In genomic region chr1:69911301-69911801, GRCh38 we compare ENCODE assay signal across 11 cellular contexts.
A peak's percentile ranks its signal among the peaks of the same experiment; 100 is the strongest.
DNase-seq lines count a peak whose midpoint lies in the region; ATAC-seq and TF ChIP-seq lines count a peak whose summit lies in the region.
"Had no signal": no experiment of that assay in that cellular context is flagged by ENCODE, and none has a peak within 500 bp of the region (broad histone marks: within the 10 kb centered on the region; RNA-seq: fewer than 3 reads in every experiment).

No MANE protein-coding gene starts in this region.

- H3K4me1 ChIP-seq in left ventricle myocardium inferior, result peaks cover 18% of the 10 kb centered on the region

- DNase-seq in left cardiac atrium (no peak), left ventricle myocardium inferior (no peak), fibroblast of the conjunctiva (ENCODE audit: low read depth) (peak; percentile 75), dorsolateral prefrontal cortex (no peak)
- no peak for DNase-seq in activated naive CD4-positive, alpha-beta T cell treated with anti-CD3 and anti-CD28 coated beads, Interleukin-2, amount 50 U/mL, for 72 hours (ENCODE audit: low spot score in 2 of 2)
- no peak for DNase-seq in stimulated activated CD4-positive, alpha-beta T cell treated with anti-CD3 and anti-CD28 coated beads, Interleukin-4, amount 100 ng/mL, for 4 hours
- DNase-seq: ACHN, NCI-H1436, transverse colon had no signal

- H3K27me3 ChIP-seq in left ventricle myocardium inferior (ENCODE audit: low read depth), result no peaks in the 10 kb centered on the region
- H3K27me3 ChIP-seq in dorsolateral prefrontal cortex, result no peaks in the 10 kb centered on the region
- H3K27me3 ChIP-seq: transverse colon had no signal

- no peak overlapping the region for H3K27ac Mint-ChIP-seq in activated naive CD4-positive, alpha-beta T cell treated with anti-CD3 and anti-CD28 coated beads, Interleukin-2, amount 50 U/mL, for 72 hours

- H3K9me3 Mint-ChIP-seq in activated naive CD4-positive, alpha-beta T cell treated with anti-CD3 and anti-CD28 coated beads, Interleukin-2, amount 50 U/mL, for 72 hours, result peaks cover 0 to 6% of the 10 kb centered on the region in 2 donors

- no peaks in the 10 kb centered on the region for H3K9me3 ChIP-seq in left ventricle myocardium inferior (replicated peaks)
- H3K9me3 ChIP-seq: transverse colon had no signal

- intact Hi-C loops in left cardiac atrium (cut with DNase I), result no loop called here
- intact Hi-C loops in left ventricle myocardium inferior (cut with micrococcal nuclease), result no loop called here
- intact Hi-C loops in dorsolateral prefrontal cortex (cut with DNase I), result no loop called here

- no peak overlapping the region for H3K27ac ChIP-seq in left ventricle myocardium inferior (replicated peaks)
- no peak overlapping the region for H3K27ac ChIP-seq in dorsolateral prefrontal cortex
- H3K27ac ChIP-seq: transverse colon had no signal

- H3K4me3 ChIP-seq in left ventricle myocardium inferior, result no peak overlapping the region
- no peak overlapping the region for H3K4me3 ChIP-seq in dorsolateral prefrontal cortex
- H3K4me3 ChIP-seq: transverse colon had no signal

- no peak for TF ChIP-seq CTCF in left ventricle myocardium inferior (IDR thresholded peaks at IDR 0.05; ENCODE audit: borderline replicate concordance)
- TF ChIP-seq CTCF in dorsolateral prefrontal cortex (IDR thresholded peaks at IDR 0.05 in 54 of 56, conservative IDR thresholded peaks at IDR 0.05 in 2 of 56; ENCODE audit: low read depth in 1 of 56, partially characterized antibody in 56 of 56), result no peak

- ATAC-seq in left cardiac atrium (peak; percentile 71 to 87), SK-N-SH treated with all-trans-retinoic acid at 6 μM for 48 hours (peak; percentile 69), HG03460 (IDR thresholded peaks at IDR 0.05; ENCODE audit: unreplicated experiment) (no peak)
- no peak for ATAC-seq in activated naive CD4-positive, alpha-beta T cell treated with anti-CD3 and anti-CD28 coated beads, Interleukin-2, amount 50 U/mL, for 72 hours

- no peaks in the 10 kb centered on the region for H3K36me3 Mint-ChIP-seq in activated naive CD4-positive, alpha-beta T cell treated with anti-CD3 and anti-CD28 coated beads, Interleukin-2, amount 50 U/mL, for 72 hours

- no peaks in the 10 kb centered on the region for H3K36me3 ChIP-seq in left ventricle myocardium inferior
- H3K36me3 ChIP-seq: transverse colon had no signal

TF ChIP-seq in SK-N-SH treated with all-trans-retinoic acid at 6 μM for 48 hours, 23 proteins besides CTCF, POLR2A, EP300 and RAD21:
- TF ChIP-seq POU6F1 (CRISPR knock-in tag; IDR thresholded peaks at IDR 0.05; ENCODE audit: borderline replicate concordance, low read depth) (peak; percentile 91; the same call in 1 of the 2 replicates), TCF4 (CRISPR knock-in tag; IDR thresholded peaks at IDR 0.05; ENCODE audit: borderline replicate concordance) (no peak), ISL1 (CRISPR knock-in tag; IDR thresholded peaks at IDR 0.05) (peak; percentile 90)

Comparison
In these comparisons a context has a peak if more than half of its experiments do, and no peak if none do; other contexts are left out.
1. ATAC-seq: peak in left cardiac atrium (2 of 2) and SK-N-SH treated with all-trans-retinoic acid at 6 μM for 48 hours (single experiment); none in activated naive CD4-positive, alpha-beta T cell treated with anti-CD3 and anti-CD28 coated beads, Interleukin-2, amount 50 U/mL, for 72 hours (0 of 2) and HG03460 (single experiment).